Comparison of ENCODE assay signal across 1 cellular context in genomic region chr1:52686261-52686751, GRCh38.
TF ChIP-seq lines count a peak whose summit lies in the region.

No MANE protein-coding gene starts in this region.

TF ChIP-seq in H1, 55 proteins besides CTCF, POLR2A, EP300 and RAD21:
- TF ChIP-seq MAX (IDR thresholded peaks at IDR 0.05) (0 out of 2 replicates have a peak, but pooled peaks have one; percentile 9), ATF2 (IDR thresholded peaks at IDR 0.05; ENCODE audit: low read length) (peak; percentile 60; the same call in 1 of the 2 replicates), CEBPB (IDR thresholded peaks at IDR 0.05; ENCODE audit: low read depth, low read length) (peak; percentile 64; the same call in 1 of the 2 replicates), SIN3A (conservative IDR thresholded peaks at IDR 0.05 in 1 of 2, IDR thresholded peaks at IDR 0.05 in 1 of 2; ENCODE audit: low read depth in 1 of 2, low read length in 2 of 2) (0 out of 4 replicates have a peak, but pooled peaks of 1 of the 2 experiments have one; percentile 51), CREB1 (IDR thresholded peaks at IDR 0.05) (peak; percentile 31; the same call in 1 of the 2 replicates)
TF ChIP-seq in H1: peak in this region for 5; not testable (repeated sequence) for 50.
